Comparison of ENCODE assay signal across 8 cellular contexts in the genomic region with DNA sequence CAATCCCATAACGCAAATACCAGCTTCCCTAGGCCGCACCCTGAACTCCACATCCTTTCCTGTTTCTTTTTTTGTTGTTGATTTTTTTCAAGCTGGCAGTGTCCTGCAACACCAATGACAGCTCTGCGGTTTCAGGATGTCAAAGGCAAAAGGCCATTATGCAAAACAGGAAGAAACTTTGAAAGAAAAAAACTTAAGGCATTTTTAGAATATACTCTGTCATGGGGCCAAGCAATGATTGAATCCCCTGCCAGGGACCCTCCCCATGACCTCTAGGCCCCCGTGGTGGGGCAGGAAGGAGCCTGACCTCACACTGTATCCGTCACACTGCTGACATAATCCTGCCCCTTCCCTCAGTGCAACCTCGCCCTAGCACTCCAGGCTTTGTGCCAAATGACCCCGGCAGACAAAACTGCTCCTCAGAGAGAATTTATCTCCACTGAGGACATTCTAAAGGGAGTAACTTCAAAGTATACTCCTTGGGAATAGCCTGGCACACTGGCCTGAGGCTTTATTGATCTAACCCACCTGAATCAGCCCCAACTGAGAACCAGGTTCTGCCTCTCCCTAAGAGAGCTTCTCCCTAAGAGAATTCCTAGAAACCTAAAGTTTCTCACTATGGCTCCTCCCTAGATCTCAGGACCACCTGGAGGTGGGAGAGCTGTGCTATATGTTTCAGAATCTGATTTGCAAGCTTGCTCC. TPM values are rescaled to one million over a fixed set of nuclear protein-coding genes. Genes with fewer than 3 reads are reported as not detected.
DNase-seq lines count a peak whose midpoint lies in the region; ATAC-seq and TF ChIP-seq lines count a peak whose summit lies in the region.

No MANE protein-coding gene starts in this region.

- H3K4me1 ChIP-seq in hepatocyte (ENCODE audit: insufficient read depth), result peaks cover 74% of the 10 kb centered on the region

- 50% methylated on average over 7 of the region's 7 CpGs for WGBS in hepatocyte (ENCODE audit: low lambda C conversion rate, missing lambda C conversion rate)

- no peaks in the 10 kb centered on the region for H3K9me3 Mint-ChIP-seq in activated naive CD4-positive, alpha-beta T cell treated with anti-CD3 and anti-CD28 coated beads, Interleukin-2, amount 10 ng/mL, durations not matched to agents 7 days and 5 days
- H3K9me3 Mint-ChIP-seq in stimulated activated effector memory CD8-positive, alpha-beta T cell treated with anti-CD3 and anti-CD28 coated beads, Interleukin-12 subunit alpha, Interleukin-12 subunit beta, amount 100 ng/mL, for 72 hours, result peaks cover 3% of the 10 kb centered on the region

- H3K27me3 ChIP-seq in hepatocyte, result no peaks in the 10 kb centered on the region

- no peaks in the 10 kb centered on the region for H3K9me3 ChIP-seq in hepatocyte (ENCODE audit: low read depth)

- no peak overlapping the region for H3K4me3 ChIP-seq in hepatocyte

- H2AFZ ChIP-seq in hepatocyte, result no peak overlapping the region

- CTCF ChIA-PET in activated naive CD4-positive, alpha-beta T cell treated with anti-CD3 and anti-CD28 coated beads, Interleukin-2, amount 10 ng/mL, durations not matched to agents 7 days and 5 days (lab: Charles Lee), result interaction anchor here (1.2 to 1.7 kb wide), 4 partner anchors 9 to 86 kb away, joined by 3 to 6 read pairs (median 4); partner anchors contain the start of gene B4GALT1

- H3K9me2 ChIP-seq in hepatocyte (replicated peaks; ENCODE audit: insufficient read depth), result no peaks in the 10 kb centered on the region

- no peak for TF ChIP-seq CTCF in hepatocyte (IDR thresholded peaks at IDR 0.05; ENCODE audit: poor library complexity)

- H3K4me1 Mint-ChIP-seq in activated naive CD4-positive, alpha-beta T cell treated with anti-CD3 and anti-CD28 coated beads, Interleukin-2, amount 10 ng/mL, durations not matched to agents 7 days and 5 days, result peaks cover 94% of the 10 kb centered on the region
- peaks cover 88% of the 10 kb centered on the region for H3K4me1 Mint-ChIP-seq in stimulated activated effector memory CD8-positive, alpha-beta T cell treated with anti-CD3 and anti-CD28 coated beads, Interleukin-12 subunit alpha, Interleukin-12 subunit beta, amount 100 ng/mL, for 72 hours

- H3K36me3 Mint-ChIP-seq in activated naive CD4-positive, alpha-beta T cell treated with anti-CD3 and anti-CD28 coated beads, Interleukin-2, amount 10 ng/mL, durations not matched to agents 7 days and 5 days, result peaks cover 20% of the 10 kb centered on the region
- peaks cover 39% of the 10 kb centered on the region for H3K36me3 Mint-ChIP-seq in stimulated activated effector memory CD8-positive, alpha-beta T cell treated with anti-CD3 and anti-CD28 coated beads, Interleukin-12 subunit alpha, Interleukin-12 subunit beta, amount 100 ng/mL, for 72 hours

- peak overlapping the region; percentile 62 for H3K4me3 Mint-ChIP-seq in activated naive CD4-positive, alpha-beta T cell treated with anti-CD3 and anti-CD28 coated beads, Interleukin-2, amount 10 ng/mL, durations not matched to agents 7 days and 5 days
- H3K4me3 Mint-ChIP-seq in stimulated activated effector memory CD8-positive, alpha-beta T cell treated with anti-CD3 and anti-CD28 coated beads, Interleukin-12 subunit alpha, Interleukin-12 subunit beta, amount 100 ng/mL, for 72 hours, result peak overlapping the region; percentile 97

- ATAC-seq in stimulated activated effector memory CD8-positive, alpha-beta T cell treated with anti-CD3 and anti-CD28 coated beads, Interleukin-12 subunit alpha, Interleukin-12 subunit beta, amount 100 ng/mL, for 72 hours, result peak; percentile 52
- no peak for ATAC-seq in GM18519 (IDR thresholded peaks at IDR 0.05; ENCODE audit: low FRiP score, unreplicated experiment)

- peaks cover 28% of the 10 kb centered on the region for H4K20me1 ChIP-seq in hepatocyte (ENCODE audit: insufficient read depth, poor library complexity, severe bottlenecking)

- DNase-seq in DMS153 (lab: John Stamatoyannopoulos, UW) (peak; percentile 16), DMS153 treated with DMSO at 0.1 percent for 48 hours (lab: John Stamatoyannopoulos, UW; ENCODE audit: unreplicated experiment) (no peak), LHCN-M2 (ENCODE audit: low read depth) (peak; percentile 52), hepatocyte (ENCODE audit: low spot score) (peak; percentile 46), HuH-7.5 (ENCODE audit: low spot score) (no peak)
- peak; percentile 59 for DNase-seq in activated naive CD4-positive, alpha-beta T cell treated with anti-CD3 and anti-CD28 coated beads, Interleukin-2, amount 10 ng/mL, durations not matched to agents 7 days and 5 days
- peak in 1 of 2 donors; percentile 55 for DNase-seq in stimulated activated effector memory CD8-positive, alpha-beta T cell treated with anti-CD3 and anti-CD28 coated beads, Interleukin-12 subunit alpha, Interleukin-12 subunit beta, amount 100 ng/mL, for 72 hours (ENCODE audit: low spot score in 2 of 2)

- peak overlapping the region; percentile 80 for H3K4me2 ChIP-seq in hepatocyte

- no peaks in the 10 kb centered on the region for H3K36me3 ChIP-seq in hepatocyte (replicated peaks; ENCODE audit: insufficient read depth, low read depth)

- peak overlapping the region; percentile 97 for H3K27ac ChIP-seq in hepatocyte

- H3K27me3 Mint-ChIP-seq in activated naive CD4-positive, alpha-beta T cell treated with anti-CD3 and anti-CD28 coated beads, Interleukin-2, amount 10 ng/mL, durations not matched to agents 7 days and 5 days, result no peaks in the 10 kb centered on the region

- peak overlapping the region; percentile 91 for H3K27ac Mint-ChIP-seq in activated naive CD4-positive, alpha-beta T cell treated with anti-CD3 and anti-CD28 coated beads, Interleukin-2, amount 10 ng/mL, durations not matched to agents 7 days and 5 days
- H3K27ac Mint-ChIP-seq in stimulated activated effector memory CD8-positive, alpha-beta T cell treated with anti-CD3 and anti-CD28 coated beads, Interleukin-12 subunit alpha, Interleukin-12 subunit beta, amount 100 ng/mL, for 72 hours, result peak overlapping the region; percentile 87

- peaks cover 94% of the 10 kb centered on the region for H3K79me2 ChIP-seq in hepatocyte

RNA-seq across cellular contexts. Expression of gene B4GALT1, which starts 7.9 kb away (rescaled TPM):
- 28.8 and 34.8 TPM in 2 replicates for total RNA-seq in LHCN-M2 (2014; rRNA removed)
- polyA plus RNA-seq in LHCN-M2 (2012), result 52.7 TPM
- total RNA-seq in hepatocyte, result 76.3 and 78.3 TPM in 2 replicates
- polyA plus RNA-seq in hepatocyte, result 45.6 and 63.9 TPM in 2 replicates

Comparison
In these comparisons a context has a peak if more than half of its experiments do, and no peak if none do; other contexts are left out.
1. DNase-seq: peak in DMS153 (single experiment), LHCN-M2 (single experiment), activated naive CD4-positive, alpha-beta T cell treated with anti-CD3 and anti-CD28 coated beads, Interleukin-2, amount 10 ng/mL, durations not matched to agents 7 days and 5 days (single experiment) and hepatocyte (single experiment); none in DMS153 treated with DMSO at 0.1 percent for 48 hours (single experiment) and HuH-7.5 (single experiment).